ENCODE assay signal across 14 cellular contexts in genomic region chr19:4582980-4583842, GRCh38. TPM values are rescaled to one million over a fixed set of nuclear protein-coding genes. Genes with fewer than 3 reads are reported as not detected.
A peak's percentile ranks its signal among the peaks of the same experiment; 100 is the strongest.
DNase-seq lines count a peak whose midpoint lies in the region; ATAC-seq, FAIRE-seq and TF ChIP-seq lines count a peak whose summit lies in the region.
"Had no signal": no experiment of that assay in that cellular context is flagged by ENCODE, and none has a peak within 500 bp of the region (broad histone marks: within the 10 kb centered on the region; RNA-seq: fewer than 3 reads in every experiment).

No MANE protein-coding gene starts in this region.

- no peaks in the 10 kb centered on the region for H3F3A ChIP-seq in MM.1S (ENCODE audit: insufficient read depth, low read length)

- no peak for TF ChIP-seq POLR2A in H54 (IDR thresholded peaks at IDR 0.05; ENCODE audit: low read depth, low read length)

- H3K9me3 ChIP-seq in T-helper 17 cell (ENCODE audit: control insufficient read depth, low read length, poor library complexity, severe bottlenecking): no peaks in the 10 kb centered on the region
- H3K9me3 ChIP-seq in MM.1S (replicated peaks; ENCODE audit: insufficient read depth, low read length): no peaks in the 10 kb centered on the region
- H3K9me3 ChIP-seq: Peyer's patch, prostate gland had no signal

- H3K4me2 ChIP-seq in MM.1S (ENCODE audit: low read depth, low read length): no peak overlapping the region

- H3K27me3 Mint-ChIP-seq in T-helper 17 cell: peaks cover 54% of the 10 kb centered on the region
- peaks cover 44% of the 10 kb centered on the region for H3K27me3 Mint-ChIP-seq in mesothelial cell of epicardium (ENCODE audit: low read depth)

- peaks cover 9% of the 10 kb centered on the region for H3K4me1 Mint-ChIP-seq in T-helper 17 cell
- H3K4me1 Mint-ChIP-seq in mesothelial cell of epicardium: peaks cover 7% of the 10 kb centered on the region

- H4K20me1 ChIP-seq in MM.1S (ENCODE audit: insufficient read depth, low read length): no peaks in the 10 kb centered on the region

- H3K27ac ChIP-seq in MM.1S (ENCODE audit: low read length): no peak overlapping the region
- H3K27ac ChIP-seq: Peyer's patch, prostate gland had no signal

- in situ Hi-C loops in ACHN (cut with HindIII; ENCODE audit: low pct_ligation_motif_present, low pct_unique_long_range_greater_than_20kb, low sequenced_read_pairs): no loop called here

- no peak for ATAC-seq in T-helper 17 cell
- ATAC-seq: activated T-helper 17 cell treated with anti-CD3 and anti-CD28 coated beads, Interleukin-2, amount 50 U/mL, for 72 hours had no signal

- H3K36me3 Mint-ChIP-seq in T-helper 17 cell (ENCODE audit: low read depth) (peaks cover 11% of the 10 kb centered on the region), mesothelial cell of epicardium (no peaks in the 10 kb centered on the region)

- H3K9ac ChIP-seq in MM.1S (ENCODE audit: low read length): no peak overlapping the region

- no peaks in the 10 kb centered on the region for H3K36me3 ChIP-seq in MM.1S (replicated peaks; ENCODE audit: insufficient read depth, low read length)
- H3K36me3 ChIP-seq: Peyer's patch, prostate gland had no signal

- H2AFZ ChIP-seq in MM.1S (ENCODE audit: low read length): no peak overlapping the region

- DNase-seq in ACHN (peak; percentile 40), H54 (ENCODE audit: insufficient read length, low spot score) (peak; percentile 90), T-helper 17 cell (no peak), mesothelial cell of epicardium (ENCODE audit: low spot score in 2 of 2, unreplicated experiment in 2 of 2) (no peak), medulla oblongata (ENCODE audit: extremely low spot score) (no peak), NCI-H1092 treated with DMSO at 0.1 percent for 48 hours (lab: John Stamatoyannopoulos, UW) (no peak), MM.1S (no peak)
- DNase-seq in activated CD8-positive, alpha-beta memory T cell treated with anti-CD3 and anti-CD28 coated beads, Interleukin-2, amount 50 U/mL, for 48 hours: no peak
- DNase-seq: activated CD4-positive, alpha-beta T cell treated with anti-CD3 and anti-CD28 coated beads, Interleukin-2, amount 50 U/mL, for 1 hour; AML-193; Peyer's patch had no signal

- peak; percentile 83 for FAIRE-seq in H54 (lab: Jason Lieb, UNC)
- FAIRE-seq: GM12892 had no signal

- no peaks in the 10 kb centered on the region for H3K9me2 ChIP-seq in MM.1S (replicated peaks; ENCODE audit: insufficient read depth, low read length)

- H3K9me3 Mint-ChIP-seq in mesothelial cell of epicardium: no peaks in the 10 kb centered on the region
- H3K9me3 Mint-ChIP-seq: activated T-helper 17 cell treated with anti-CD3 and anti-CD28 coated beads, Interleukin-2, amount 50 U/mL, for 72 hours had no signal

- H3K27ac Mint-ChIP-seq in T-helper 17 cell (no peak overlapping the region), mesothelial cell of epicardium (no peak overlapping the region)
- H3K27ac Mint-ChIP-seq: activated T-helper 17 cell treated with anti-CD3 and anti-CD28 coated beads, Interleukin-2, amount 50 U/mL, for 72 hours had no signal

- no peaks in the 10 kb centered on the region for H3K4me1 ChIP-seq in MM.1S (ENCODE audit: low read length)

- TF ChIP-seq CTCF in mesothelial cell of epicardium (IDR thresholded peaks at IDR 0.05; ENCODE audit: unreplicated experiment) (no peak), MM.1S (IDR thresholded peaks at IDR 0.05; ENCODE audit: low read length) (no peak)

- peak overlapping the region; percentile 57 for H3K4me3 Mint-ChIP-seq in T-helper 17 cell
- H3K4me3 Mint-ChIP-seq in mesothelial cell of epicardium: peak overlapping the region; percentile 42

- H3K27me3 ChIP-seq in MM.1S (replicated peaks; ENCODE audit: insufficient read depth, low read length): peaks cover 94% of the 10 kb centered on the region

- H3K79me2 ChIP-seq in MM.1S (ENCODE audit: low read length): no peaks in the 10 kb centered on the region

- H3K4me3 ChIP-seq in MM.1S (ENCODE audit: low read length): no peak overlapping the region

RNA-seq across cellular contexts. Expression of gene SEMA6B, which starts 23.7 kb away (rescaled TPM):
- total RNA-seq in T-helper 17 cell: under 1 TPM; 0.20 to 0.52 TPM
- total RNA-seq in mesothelial cell of epicardium: 6.5 to 6.9 TPM (median 6.8 TPM) in 3 replicates

RNA-seq across cellular contexts. Expression of gene LRG1, which starts 43.4 kb away (rescaled TPM):
- total RNA-seq in T-helper 17 cell (under 1 TPM; 0.17 to 0.31 TPM), mesothelial cell of epicardium (0.16 TPM in 3 replicates)

RNA-seq across cellular contexts. Expression of gene PLIN5, which starts 48.2 kb away (rescaled TPM):
- total RNA-seq in T-helper 17 cell (not detected), mesothelial cell of epicardium (0.27 to 0.45 TPM (median 0.38 TPM) in 3 replicates)

RNA-seq across cellular contexts. Expression of gene TNFAIP8L1, which starts 56.1 kb away (rescaled TPM):
- total RNA-seq in T-helper 17 cell: 10 to 100 TPM; 14.9 to 18.3 TPM
- 7.4 to 8.2 TPM (median 7.7 TPM) in 3 replicates for total RNA-seq in mesothelial cell of epicardium

Comparison
In these comparisons a context has a peak if more than half of its experiments do, and no peak if none do; other contexts are left out.
1. DNase-seq: peak in ACHN (single experiment) and H54 (single experiment); none in T-helper 17 cell (0 of 3), mesothelial cell of epicardium (0 of 2), medulla oblongata (single experiment), NCI-H1092 treated with DMSO at 0.1 percent for 48 hours (single experiment), activated CD8-positive, alpha-beta memory T cell treated with anti-CD3 and anti-CD28 coated beads, Interleukin-2, amount 50 U/mL, for 48 hours (single experiment) and MM.1S (single experiment).